Comparison of ENCODE assay signal across 9 cellular contexts in the genomic region with DNA sequence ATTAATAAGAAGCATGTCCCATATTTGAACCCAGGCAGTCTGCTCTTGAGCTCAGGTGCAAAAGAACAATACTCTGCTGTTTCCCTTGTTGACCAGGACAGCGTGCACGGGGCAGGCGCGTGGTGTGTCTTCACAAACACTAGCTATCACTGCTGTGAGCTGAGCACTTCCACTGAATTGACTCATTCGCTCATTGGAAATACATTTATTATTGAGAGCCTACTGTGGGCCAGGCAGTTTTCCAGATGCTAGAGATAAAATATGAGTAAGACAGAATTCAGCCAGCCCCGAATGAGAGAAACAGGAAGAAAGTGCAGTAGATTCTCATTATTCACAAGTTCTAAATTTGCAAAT. TPM values are rescaled to one million over a fixed set of nuclear protein-coding genes. Genes with fewer than 3 reads are reported as not detected.
A peak's percentile ranks its signal among the peaks of the same experiment; 100 is the strongest.
DNase-seq lines count a peak whose midpoint lies in the region; ATAC-seq, FAIRE-seq and TF ChIP-seq lines count a peak whose summit lies in the region.
"Had no signal": no experiment of that assay in that cellular context is flagged by ENCODE, and none has a peak within 500 bp of the region (broad histone marks: within the 10 kb centered on the region; RNA-seq: fewer than 3 reads in every experiment).

No MANE protein-coding gene starts in this region.

- CTCF ChIA-PET in A549 (lab: Yijun Ruan, JAX): interaction anchor here (0.9 to 5.2 kb wide), 10 partner anchors 9 to 227 kb away, joined by 3 to 49 read pairs (median 23); no protein-coding TSS in a partner anchor
- CTCF ChIA-PET in MCF 10A (lab: Yijun Ruan, JAX): interaction anchor here (0.6 to 4.1 kb wide), 14 partner anchors 10 to 1789 kb away, joined by 3 to 48 read pairs (median 8); no protein-coding TSS in a partner anchor

- no peak for TF ChIP-seq POLR2A in A549 (IDR thresholded peaks at IDR 0.05; ENCODE audit: low read length)

- H3K4me2 ChIP-seq in A549: peak overlapping the region; percentile 92

- 84% methylated on average over 6 of the region's 6 CpGs for WGBS in A549 (ENCODE audit: missing lambda C conversion rate)

- H3K36me3 Mint-ChIP-seq in IgD-negative memory B cell (no peaks in the 10 kb centered on the region), MCF 10A (ENCODE audit: insufficient read depth, unreplicated experiment) (peaks cover 5% of the 10 kb centered on the region), memory B cell (peaks cover 5% of the 10 kb centered on the region)

- peak overlapping the region; percentile 53; the same call in 1 of the 3 replicates for H3K4me3 ChIP-seq in A549

- no peaks in the 10 kb centered on the region for H3K9me3 Mint-ChIP-seq in IgD-negative memory B cell
- H3K9me3 Mint-ChIP-seq in MCF 10A (ENCODE audit: unreplicated experiment): no peaks in the 10 kb centered on the region
- no peaks in the 10 kb centered on the region for H3K9me3 Mint-ChIP-seq in memory B cell

- ATAC-seq in A549 (no peak), memory B cell (ENCODE audit: low read depth) (no peak), HG03469 (IDR thresholded peaks at IDR 0.05; ENCODE audit: unreplicated experiment) (no peak), GM21526 (IDR thresholded peaks at IDR 0.05; ENCODE audit: low FRiP score, unreplicated experiment) (no peak), GM21576 (IDR thresholded peaks at IDR 0.05; ENCODE audit: unreplicated experiment) (no peak)

- POLR2A ChIA-PET in A549 (lab: Yijun Ruan, JAX): interaction anchor here (1.0 kb wide), 1 partner anchor 23 kb away, joined by 6 read pairs; no protein-coding TSS in a partner anchor
- POLR2A ChIA-PET in MCF 10A (lab: Yijun Ruan, JAX): interaction anchor here (1.0 to 5.5 kb wide), 14 partner anchors 11 to 163 kb away, joined by 3 to 68 read pairs (median 12); no protein-coding TSS in a partner anchor

- no peaks in the 10 kb centered on the region for H3K9me3 ChIP-seq in A549

- H3K4me3 Mint-ChIP-seq in IgD-negative memory B cell: peak overlapping the region in 3 of 4 donors; percentile 57 to 96 (median 92)
- H3K4me3 Mint-ChIP-seq in MCF 10A (ENCODE audit: unreplicated experiment): peak overlapping the region; percentile 86
- H3K4me3 Mint-ChIP-seq in memory B cell: peak overlapping the region; percentile 27

- H3K27me3 Mint-ChIP-seq in IgD-negative memory B cell (peaks cover 2% of the 10 kb centered on the region), MCF 10A (ENCODE audit: insufficient read depth, unreplicated experiment) (no peaks in the 10 kb centered on the region), memory B cell (no peaks in the 10 kb centered on the region)

- no TSS peak for BruUV-seq in MCF 10A (replicated peaks; lab: Mats Ljungman, UMichigan)

- peak overlapping the region; percentile 96 to 98 for H3K27ac ChIP-seq in A549

- peaks cover 59% of the 10 kb centered on the region for H3K4me1 ChIP-seq in A549

- no peak for FAIRE-seq in A549 (lab: Jason Lieb, UNC)

- TF ChIP-seq EP300 in A549 (IDR thresholded peaks at IDR 0.05): no peak

- H3K4me1 Mint-ChIP-seq in IgD-negative memory B cell (peaks cover 31 to 42% (median 38%) of the 10 kb centered on the region in 3 donors), MCF 10A (ENCODE audit: insufficient read depth, unreplicated experiment) (peaks cover 52% of the 10 kb centered on the region), memory B cell (peaks cover 34% of the 10 kb centered on the region)

- intact Hi-C loops in MCF 10A (cut with micrococcal nuclease): loop anchor here (1.0 to 10.0 kb wide), 2 partner anchors 38 to 378 kb away; a partner anchor contains a TSS

- H3K27ac Mint-ChIP-seq in IgD-negative memory B cell: peak overlapping the region in 2 of 3 donors; percentile 77 to 96
- peak overlapping the region; percentile 83 for H3K27ac Mint-ChIP-seq in MCF 10A (ENCODE audit: low read depth, unreplicated experiment)
- H3K27ac Mint-ChIP-seq in memory B cell: no peak overlapping the region

- no peak for TF ChIP-seq CTCF in A549 (IDR thresholded peaks at IDR 0.05)
- TF ChIP-seq CTCF in MCF 10A (IDR thresholded peaks at IDR 0.05; ENCODE audit: unreplicated experiment): no peak

- DNase-seq in A549 (ENCODE audit: low read depth in 1 of 2, low spot score in 1 of 2): no peak
- DNase-seq in MCF 10A (ENCODE audit: unreplicated experiment): peak; percentile 17
- DNase-seq in memory B cell (ENCODE audit: low spot score in 2 of 2): no peak
- DNase-seq in HT-29 (ENCODE audit: low spot score): no peak
- DNase-seq: activated CD4-positive, CD25-positive, alpha-beta regulatory T cell had no signal

- TF ChIP-seq RAD21 in A549 (conservative IDR thresholded peaks at IDR 0.05 in 1 of 2, IDR thresholded peaks at IDR 0.05 in 1 of 2): no peak

TF ChIP-seq in A549, 52 proteins besides CTCF, POLR2A, EP300 and RAD21:
- TF ChIP-seq JUN (IDR thresholded peaks at IDR 0.05) (no peak), TP53 (CRISPR knock-in tag; IDR thresholded peaks at IDR 0.05) (no peak), KDM1A (IDR thresholded peaks at IDR 0.05; ENCODE audit: low read depth) (no peak), ZNF302 (CRISPR knock-in tag; IDR thresholded peaks at IDR 0.05) (no peak), CEBPB (IDR thresholded peaks at IDR 0.05) (no peak)
- TF ChIP-seq, protein P1, sequence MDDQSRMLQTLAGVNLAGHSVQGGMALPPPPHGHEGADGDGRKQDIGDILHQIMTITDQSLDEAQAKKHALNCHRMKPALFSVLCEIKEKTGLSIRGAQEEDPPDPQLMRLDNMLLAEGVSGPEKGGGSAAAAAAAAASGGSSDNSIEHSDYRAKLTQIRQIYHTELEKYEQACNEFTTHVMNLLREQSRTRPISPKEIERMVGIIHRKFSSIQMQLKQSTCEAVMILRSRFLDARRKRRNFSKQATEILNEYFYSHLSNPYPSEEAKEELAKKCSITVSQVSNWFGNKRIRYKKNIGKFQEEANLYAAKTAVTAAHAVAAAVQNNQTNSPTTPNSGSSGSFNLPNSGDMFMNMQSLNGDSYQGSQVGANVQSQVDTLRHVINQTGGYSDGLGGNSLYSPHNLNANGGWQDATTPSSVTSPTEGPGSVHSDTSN (IDR thresholded peaks at IDR 0.05): no peak

RNA-seq across cellular contexts. Expression of a gene that starts 1.7 kb away (rescaled TPM):
- polyA plus RNA-seq in A549 (2011; rRNA removed) (44.9 and 51.6 TPM in 2 replicates), A549 (2017; fragmentation: RNase III; extraction: RNeasy Plus Mini Kit Qiagen cat#74134 plus additional on column Dnase treatment) (16.2 to 17.9 TPM (median 17.8 TPM) in 3 replicates), IgD-negative memory B cell (72.3 TPM)
- 5.3 and 5.4 TPM in 2 replicates for polyA plus RNA-seq in A549 (2012; cell fraction: cytosol; rRNA removed)
- polyA plus RNA-seq in A549 (2012; cell fraction: nucleus; rRNA removed): 4.7 and 5.5 TPM in 2 replicates
- polyA minus RNA-seq in A549 (2011; rRNA and poly(A)+ RNA removed): 61.4 and 65.6 TPM in 2 replicates
- 62.8 and 62.9 TPM in 2 replicates for total RNA-seq in MCF 10A (2022)
- total RNA-seq in HT-29 (2014; rRNA removed; shearing (Covaris generic)): 8.1 and 15.2 TPM in 2 replicates

RNA-seq across cellular contexts. Expression of a gene that starts 3.8 kb away (rescaled TPM):
- polyA plus RNA-seq in A549 (2011; rRNA removed): 2.0 and 2.6 TPM in 2 replicates
- 0.98 and 1.3 TPM in 2 replicates for polyA plus RNA-seq in A549 (2012; cell fraction: cytosol; rRNA removed)
- 0.53 and 0.72 TPM in 2 replicates for polyA plus RNA-seq in A549 (2012; cell fraction: nucleus; rRNA removed)
- polyA plus RNA-seq in A549 (2017; fragmentation: RNase III; extraction: RNeasy Plus Mini Kit Qiagen cat#74134 plus additional on column Dnase treatment): 2.8 to 3.4 TPM (median 3.0 TPM) in 3 replicates
- 5.0 and 6.3 TPM in 2 replicates for polyA minus RNA-seq in A549 (2011; rRNA and poly(A)+ RNA removed)
- polyA plus RNA-seq in IgD-negative memory B cell: not detected
- total RNA-seq in MCF 10A (2022): 2.4 and 2.9 TPM in 2 replicates
- 3.4 and 4.1 TPM in 2 replicates for total RNA-seq in HT-29 (2014; rRNA removed; shearing (Covaris generic))

Comparison
In these comparisons a context has a peak if more than half of its experiments do, and no peak if none do; other contexts are left out.
1. H3K4me3 Mint-ChIP-seq: peak in every context shown above with its lines; median percentile 92 in IgD-negative memory B cell; 86 in MCF 10A; 27 in memory B cell.